ENCODE assay signal across 18 cellular contexts in genomic region chr17:57585341-57586098, GRCh38.
A peak's percentile ranks its signal among the peaks of the same experiment; 100 is the strongest.
DNase-seq lines count a peak whose midpoint lies in the region; ATAC-seq, FAIRE-seq and TF ChIP-seq lines count a peak whose summit lies in the region.
"Had no signal": no experiment of that assay in that cellular context is flagged by ENCODE, and none has a peak within 500 bp of the region (broad histone marks: within the 10 kb centered on the region; RNA-seq: fewer than 3 reads in every experiment).

No MANE protein-coding gene starts in this region.

- POLR2A ChIA-PET in CD4-positive, alpha-beta T cell (lab: Charles Lee) = no interaction called here

- H3K36me3 ChIP-seq in kidney (ENCODE audit: control insufficient read depth in 1 of 2, insufficient read depth in 2 of 2, low read length in 2 of 2) = no peaks in the 10 kb centered on the region
- no peaks in the 10 kb centered on the region for H3K36me3 ChIP-seq in GM23338 (ENCODE audit: insufficient read depth)
- H3K36me3 ChIP-seq: pancreas, Peyer's patch had no signal

- no peaks in the 10 kb centered on the region for H4K20me1 ChIP-seq in GM23338 (replicated peaks; ENCODE audit: insufficient read depth)

- H3K27me3 ChIP-seq in GM23338 (ENCODE audit: insufficient read depth) = no peaks in the 10 kb centered on the region
- H3K27me3 ChIP-seq in CD4-positive, alpha-beta T cell (ENCODE audit: control insufficient read depth, insufficient read depth, low read length) = no peaks in the 10 kb centered on the region
- H3K27me3 ChIP-seq: pancreas, Peyer's patch had no signal

- CTCF ChIA-PET in CD4-positive, alpha-beta T cell (lab: Charles Lee) = interaction anchor here (1.8 kb wide), 1 partner anchor 86 kb away, joined by 4 read pairs; no protein-coding TSS in a partner anchor

- H3K4me3 ChIP-seq in kidney (ENCODE audit: low read length in 2 of 2) = no peak overlapping the region
- no peak overlapping the region for H3K4me3 ChIP-seq in GM23338
- H3K4me3 ChIP-seq: pancreas, Peyer's patch, smooth muscle cell had no signal

- no peak for ATAC-seq in GM23338
- no peak for ATAC-seq in CD4-positive, alpha-beta T cell (ENCODE audit: poor library complexity)
- ATAC-seq: left colon, pancreas had no signal

- intact Hi-C loops in kidney (cut with DNase I) = no loop called here
- intact Hi-C loops in CD4-positive, alpha-beta T cell (cut with DNase I, micrococcal nuclease) = no loop called here

- peaks cover 20% of the 10 kb centered on the region for H3K4me1 Mint-ChIP-seq in GM23338
- H3K4me1 Mint-ChIP-seq in CD4-positive, alpha-beta T cell (ENCODE audit: low read depth) = no peaks in the 10 kb centered on the region

- DNase-seq in NCI-H748 (lab: John Stamatoyannopoulos, UW; ENCODE audit: unreplicated experiment) (peak; percentile 31), NCI-H748 treated with DMSO at 0.1 percent for 48 hours (lab: John Stamatoyannopoulos, UW) (no peak), NCI-H69 (lab: John Stamatoyannopoulos, UW) (peak; percentile 56), kidney (peak; percentile 45), urothelium cell line (ENCODE audit: low spot score) (no peak), GM23338 (ENCODE audit: low spot score) (no peak), T-helper 1 cell (no peak)
- no peak for DNase-seq in CD4-positive, alpha-beta T cell
- DNase-seq: activated CD4-positive, alpha-beta memory T cell treated with anti-CD3 and anti-CD28 coated beads for 36 hours; left colon; midbrain; pancreas; Peyer's patch had no signal

- H3K79me2 ChIP-seq in GM23338 (replicated peaks; ENCODE audit: insufficient read depth) = no peaks in the 10 kb centered on the region

- no peak overlapping the region for H3K27ac Mint-ChIP-seq in GM23338
- no peak overlapping the region for H3K27ac Mint-ChIP-seq in CD4-positive, alpha-beta T cell
- H3K27ac Mint-ChIP-seq: activated CD4-positive, alpha-beta memory T cell treated with anti-CD3 and anti-CD28 coated beads for 36 hours had no signal

- H3K4me1 ChIP-seq in kidney (ENCODE audit: control insufficient read depth in 1 of 2, insufficient read depth in 1 of 2, low read depth in 1 of 2, low read length in 2 of 2) = peaks cover 3 to 5% of the 10 kb centered on the region in 2 donors
- H3K4me1 ChIP-seq in GM23338 (ENCODE audit: insufficient read depth) = no peaks in the 10 kb centered on the region
- H3K4me1 ChIP-seq: pancreas, Peyer's patch had no signal

- H3K9ac ChIP-seq in kidney (ENCODE audit: low read length in 2 of 2) = no peak overlapping the region

- peaks cover 5% of the 10 kb centered on the region for H3K27me3 Mint-ChIP-seq in GM23338 (ENCODE audit: insufficient read depth, low read depth, poor library complexity)
- no peaks in the 10 kb centered on the region for H3K27me3 Mint-ChIP-seq in CD4-positive, alpha-beta T cell
- H3K27me3 Mint-ChIP-seq: activated CD4-positive, alpha-beta memory T cell treated with anti-CD3 and anti-CD28 coated beads for 36 hours had no signal

- no peak overlapping the region for H3K4me3 Mint-ChIP-seq in GM23338
- no peak overlapping the region for H3K4me3 Mint-ChIP-seq in CD4-positive, alpha-beta T cell
- H3K4me3 Mint-ChIP-seq: activated CD4-positive, alpha-beta memory T cell treated with anti-CD3 and anti-CD28 coated beads for 36 hours; activated T-helper 1 cell treated with anti-CD3 and anti-CD28 coated beads, Interleukin-12 subunit alpha, Interleukin-12 subunit beta, Interleukin-2, Interleukin-4 antibody, amounts not matched to agents 30 ng/mL and 10 ng/mL and 1 ng/mL, durations not matched to agents 14 hours and 24 hours and 36 hours had no signal

- H3K4me2 ChIP-seq in GM23338 = no peak overlapping the region
- H3K4me2 ChIP-seq: smooth muscle cell had no signal

- no peaks in the 10 kb centered on the region for H3K9me3 Mint-ChIP-seq in GM23338
- no peaks in the 10 kb centered on the region for H3K9me3 Mint-ChIP-seq in CD4-positive, alpha-beta T cell
- H3K9me3 Mint-ChIP-seq: activated CD4-positive, alpha-beta memory T cell treated with anti-CD3 and anti-CD28 coated beads for 36 hours; activated T-helper 1 cell treated with anti-CD3 and anti-CD28 coated beads, Interleukin-12 subunit alpha, Interleukin-12 subunit beta, Interleukin-2, Interleukin-4 antibody, amounts not matched to agents 30 ng/mL and 10 ng/mL and 1 ng/mL, durations not matched to agents 14 hours and 24 hours and 36 hours had no signal

- no peak overlapping the region for H2AFZ ChIP-seq in GM23338

- FAIRE-seq in kidney (lab: Jason Lieb, UNC) (no peak), urothelium cell line (lab: Jason Lieb, UNC) (peak; percentile 87)
- FAIRE-seq: A204.1, endometrium, pancreas, TTC549 had no signal

- no peaks in the 10 kb centered on the region for H3F3A ChIP-seq in GM23338 (replicated peaks; ENCODE audit: low read depth)

- no peaks in the 10 kb centered on the region for H3K9me3 ChIP-seq in kidney (ENCODE audit: control insufficient read depth in 1 of 2, low read length in 2 of 2)
- no peaks in the 10 kb centered on the region for H3K9me3 ChIP-seq in CD4-positive, alpha-beta T cell (ENCODE audit: control insufficient read depth, low read length)
- H3K9me3 ChIP-seq: pancreas, Peyer's patch had no signal

- no peaks in the 10 kb centered on the region for H3K9me2 ChIP-seq in GM23338 (ENCODE audit: insufficient read depth)

- H3K36me3 Mint-ChIP-seq in GM23338 (ENCODE audit: low read depth) = no peaks in the 10 kb centered on the region; the same call in 2 of the 3 replicates
- H3K36me3 Mint-ChIP-seq in CD4-positive, alpha-beta T cell (ENCODE audit: low read depth) = no peaks in the 10 kb centered on the region
- H3K36me3 Mint-ChIP-seq: activated CD4-positive, alpha-beta memory T cell treated with anti-CD3 and anti-CD28 coated beads for 36 hours had no signal

- no peak for TF ChIP-seq CTCF in kidney (IDR thresholded peaks at IDR 0.05; ENCODE audit: borderline replicate concordance, extremely low read depth, insufficient read depth)
- TF ChIP-seq CTCF in GM23338 (conservative IDR thresholded peaks at IDR 0.05; ENCODE audit: low read depth in 2 of 2) = no peak
- TF ChIP-seq CTCF in CD4-positive, alpha-beta T cell (IDR thresholded peaks at IDR 0.05) = no peak

- H3K27ac ChIP-seq in kidney (ENCODE audit: low read depth in 2 of 2, low read length in 2 of 2) (no peak overlapping the region), GM23338 (ENCODE audit: low read depth) (no peak overlapping the region)
- H3K27ac ChIP-seq in CD4-positive, alpha-beta T cell (ENCODE audit: low read depth, low read length) = no peak overlapping the region
- H3K27ac ChIP-seq: pancreas, Peyer's patch had no signal

TF ChIP-seq in GM23338, 12 proteins besides CTCF, POLR2A, EP300 and RAD21 (continues in another document):
- TF ChIP-seq CREB1 (CRISPR knock-in tag; IDR thresholded peaks at IDR 0.05; ENCODE audit: low read depth) = no peak
- no peak for TF ChIP-seq POLR2AphosphoS5 (IDR thresholded peaks at IDR 0.05; ENCODE audit: low read depth)
- no peak for TF ChIP-seq EZH2 (IDR thresholded peaks at IDR 0.05; ENCODE audit: low read depth, unreplicated experiment)
- TF ChIP-seq EZH2phosphoT487 (IDR thresholded peaks at IDR 0.05; ENCODE audit: unreplicated experiment) = no peak
- no peak for TF ChIP-seq ETS1 (IDR thresholded peaks at IDR 0.05)
- no peak for TF ChIP-seq ZNF114 (CRISPR knock-in tag; IDR thresholded peaks at IDR 0.05)
- no peak for TF ChIP-seq JUNB (IDR thresholded peaks at IDR 0.05; ENCODE audit: unreplicated experiment)
- no peak for TF ChIP-seq ZNF331 (CRISPR knock-in tag; IDR thresholded peaks at IDR 0.05; ENCODE audit: low read depth)

Comparison
In these comparisons a context has a peak if more than half of its experiments do, and no peak if none do; other contexts are left out.
1. DNase-seq: peak in NCI-H748 (single experiment), NCI-H69 (single experiment) and kidney (single experiment); none in NCI-H748 treated with DMSO at 0.1 percent for 48 hours (single experiment), urothelium cell line (single experiment), GM23338 (single experiment), CD4-positive, alpha-beta T cell (0 of 10) and T-helper 1 cell (0 of 5).